Comparison of ENCODE assay signal across 3 cellular contexts in the genomic region with DNA sequence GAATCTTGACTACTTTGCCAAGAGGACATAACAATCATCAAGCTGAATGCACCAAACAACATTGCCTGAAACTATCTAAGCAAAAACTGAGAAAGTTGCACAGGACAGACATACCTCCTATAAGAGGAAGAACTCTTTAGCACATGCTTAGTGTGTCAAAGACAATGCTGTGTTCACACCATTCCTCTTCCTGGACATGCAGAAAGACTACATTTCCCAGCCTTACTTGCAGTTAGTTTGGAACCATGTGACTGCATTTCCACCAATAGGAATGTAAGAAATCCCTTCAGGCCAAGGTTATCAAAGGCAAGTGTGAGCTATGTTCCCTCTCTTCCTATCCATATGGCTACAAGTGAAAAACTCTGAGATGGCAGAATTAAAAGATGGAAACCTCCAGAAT.
TF ChIP-seq lines count a peak whose summit lies in the region.

No MANE protein-coding gene starts in this region.

TF ChIP-seq in Ishikawa, 13 proteins besides CTCF, POLR2A, EP300 and RAD21:
- TF ChIP-seq, protein P1, sequence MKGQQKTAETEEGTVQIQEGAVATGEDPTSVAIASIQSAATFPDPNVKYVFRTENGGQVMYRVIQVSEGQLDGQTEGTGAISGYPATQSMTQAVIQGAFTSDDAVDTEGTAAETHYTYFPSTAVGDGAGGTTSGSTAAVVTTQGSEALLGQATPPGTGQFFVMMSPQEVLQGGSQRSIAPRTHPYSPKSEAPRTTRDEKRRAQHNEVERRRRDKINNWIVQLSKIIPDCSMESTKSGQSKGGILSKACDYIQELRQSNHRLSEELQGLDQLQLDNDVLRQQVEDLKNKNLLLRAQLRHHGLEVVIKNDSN (IDR thresholded peaks at IDR 0.05): peak; percentile 55; the same call in 1 of the 2 replicates

TF ChIP-seq in K562, 482 proteins besides CTCF, POLR2A, EP300 and RAD21:
- TF ChIP-seq L3MBTL2 (IDR thresholded peaks at IDR 0.05) (peak; percentile 25; the same call in 1 of the 2 replicates), ZNF143 (CRISPR knock-in tag; IDR thresholded peaks at IDR 0.05) (peak; percentile 57; the same call in 1 of the 2 replicates), RAD51 (IDR thresholded peaks at IDR 0.05; ENCODE audit: borderline replicate concordance, low read depth) (peak; percentile 55; the same call in 1 of the 2 replicates)
- TF ChIP-seq, protein P2, sequence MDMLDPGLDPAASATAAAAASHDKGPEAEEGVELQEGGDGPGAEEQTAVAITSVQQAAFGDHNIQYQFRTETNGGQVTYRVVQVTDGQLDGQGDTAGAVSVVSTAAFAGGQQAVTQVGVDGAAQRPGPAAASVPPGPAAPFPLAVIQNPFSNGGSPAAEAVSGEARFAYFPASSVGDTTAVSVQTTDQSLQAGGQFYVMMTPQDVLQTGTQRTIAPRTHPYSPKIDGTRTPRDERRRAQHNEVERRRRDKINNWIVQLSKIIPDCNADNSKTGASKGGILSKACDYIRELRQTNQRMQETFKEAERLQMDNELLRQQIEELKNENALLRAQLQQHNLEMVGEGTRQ (CRISPR knock-in tag; IDR thresholded peaks at IDR 0.05): peak; percentile 48
TF ChIP-seq in K562: peak in this region for 4; not testable (repeated sequence) for 478.

TF ChIP-seq in HepG2, 621 proteins besides CTCF, POLR2A, EP300 and RAD21:
- TF ChIP-seq THAP11 (CRISPR knock-in tag; IDR thresholded peaks at IDR 0.05) (peak; percentile 85), ZNF143 (CRISPR knock-in tag; IDR thresholded peaks at IDR 0.05) (peak; percentile 67)
